ENCODE assay signal across 16 cellular contexts in genomic region chr21:46456750-46457149, GRCh38. TPM values are rescaled to one million over a fixed set of nuclear protein-coding genes. Genes with fewer than 3 reads are reported as not detected.
DNase-seq lines count a peak whose midpoint lies in the region; ATAC-seq, FAIRE-seq and TF ChIP-seq lines count a peak whose summit lies in the region.
"Had no signal": no experiment of that assay in that cellular context is flagged by ENCODE, and none has a peak within 500 bp of the region (broad histone marks: within the 10 kb centered on the region; RNA-seq: fewer than 3 reads in every experiment).

No MANE protein-coding gene starts in this region.

- POLR2A ChIA-PET in RWPE1 (lab: Yijun Ruan, JAX; ENCODE audit: low non-redundant PET) (no interaction called here), endothelial cell of umbilical vein (lab: Charles Lee) (no interaction called here)

- WGBS in stomach, 5 donors = 89 to 94% (median 93%) methylated on average over 4 of the region's 4 CpGs

- H3K27ac ChIP-seq in RWPE1 = peak overlapping the region; percentile 92
- H3K27ac ChIP-seq in endothelial cell of umbilical vein (ENCODE audit: insufficient read depth, low read depth, low read length) = peak overlapping the region; percentile 61
- H3K27ac ChIP-seq in skeletal muscle tissue (ENCODE audit: low read depth, low read length) = peak overlapping the region; percentile 97
- no peak overlapping the region for H3K27ac ChIP-seq in coronary artery
- peak overlapping the region in 2 of 5 donors; percentile 31 to 93 for H3K27ac ChIP-seq in stomach

- BruUV-seq in endothelial cell of umbilical vein (replicated peaks; lab: Mats Ljungman, UMichigan) = no TSS peak

- no peak overlapping the region for H3K27ac Mint-ChIP-seq in activated naive CD4-positive, alpha-beta T cell treated with anti-CD3 and anti-CD28 coated beads for 36 hours

- H3K27me3 Mint-ChIP-seq in activated naive CD4-positive, alpha-beta T cell treated with anti-CD3 and anti-CD28 coated beads for 36 hours (ENCODE audit: low read depth) = no peaks in the 10 kb centered on the region

- peaks cover 34% of the 10 kb centered on the region for H3K4me1 Mint-ChIP-seq in activated naive CD4-positive, alpha-beta T cell treated with anti-CD3 and anti-CD28 coated beads for 36 hours (ENCODE audit: low read depth)

- peaks cover 36% of the 10 kb centered on the region for H3K79me2 ChIP-seq in endothelial cell of umbilical vein (ENCODE audit: control insufficient read depth, insufficient read depth, low read length)

- H3K9ac ChIP-seq in endothelial cell of umbilical vein (replicated peaks; ENCODE audit: extremely low read depth, insufficient read depth, low read length) (no peak overlapping the region), skeletal muscle tissue (ENCODE audit: low read depth in 1 of 3, low read length in 3 of 3) (peak overlapping the region; percentile 11 to 95 (median 60))

- H3K27me3 ChIP-seq in endothelial cell of umbilical vein (ENCODE audit: control insufficient read depth in 2 of 2, insufficient read depth in 2 of 2, low read length in 2 of 2) (no peaks in the 10 kb centered on the region), skeletal muscle tissue (ENCODE audit: control insufficient read depth in 3 of 3, insufficient read depth in 3 of 3, low read length in 3 of 3) (no peaks in the 10 kb centered on the region), stomach (no peaks in the 10 kb centered on the region)
- H3K27me3 ChIP-seq: brain microvascular endothelial cell had no signal

- peaks cover 35% of the 10 kb centered on the region for H3K4me1 ChIP-seq in endothelial cell of umbilical vein (ENCODE audit: control insufficient read depth, extremely low read depth, insufficient read depth, low read length)
- H3K4me1 ChIP-seq in skeletal muscle tissue (ENCODE audit: control insufficient read depth in 3 of 3, insufficient read depth in 3 of 3, low read length in 3 of 3) = peaks cover 51 to 59% (median 52%) of the 10 kb centered on the region in 3 donors
- H3K4me1 ChIP-seq in stomach = peaks cover 34 to 69% (median 52%) of the 10 kb centered on the region in 4 donors

- no peak overlapping the region for H2AFZ ChIP-seq in endothelial cell of umbilical vein (ENCODE audit: low read depth, low read length)

- H3K9me1 ChIP-seq in endothelial cell of umbilical vein (replicated peaks; ENCODE audit: control insufficient read depth, extremely low read depth, insufficient read depth, low read length) = no peaks in the 10 kb centered on the region

- no peak overlapping the region for H3K4me2 ChIP-seq in endothelial cell of umbilical vein (ENCODE audit: insufficient read depth, low read length)

- CTCF ChIA-PET in activated naive CD4-positive, alpha-beta T cell treated with anti-CD3 and anti-CD28 coated beads for 36 hours (lab: Charles Lee) = no interaction called here
- CTCF ChIA-PET in RWPE1 (lab: Yijun Ruan, JAX) (interaction anchor here (0.6 to 1.7 kb wide), 2 partner anchors 183 to 577 kb away, joined by 3 read pairs; no protein-coding TSS in a partner anchor), endothelial cell of umbilical vein (lab: Charles Lee) (no interaction called here)

- no peak overlapping the region for H3K4me3 ChIP-seq in endothelial cell of umbilical vein (replicated peaks in 1 of 3; ENCODE audit: insufficient read depth in 1 of 3, low read depth in 1 of 3, low read length in 3 of 3)
- peak overlapping the region in 1 of 3 donors; percentile 87 for H3K4me3 ChIP-seq in skeletal muscle tissue (ENCODE audit: low read length in 3 of 3)
- no peak overlapping the region for H3K4me3 ChIP-seq in coronary artery
- peak overlapping the region in 1 of 4 donors; percentile 71 for H3K4me3 ChIP-seq in stomach

- no peak for DNase-seq in activated naive CD4-positive, alpha-beta T cell treated with anti-CD3 and anti-CD28 coated beads for 36 hours
- no peak for DNase-seq in activated naive CD4-positive, alpha-beta T cell treated with Interleukin-2 at 50 U/mL for 16 hours
- DNase-seq in RWPE1 (ENCODE audit: low spot score) (peak; percentile 20), endothelial cell of umbilical vein (ENCODE audit: low read depth, low spot score) (no peak), coronary artery (ENCODE audit: low spot score) (no peak), stomach (no peak)
- DNase-seq: activated CD4-positive, alpha-beta T cell treated with anti-CD3 and anti-CD28 coated beads, Interleukin-2, amount 50 U/mL, for 4 hours; AML-193; brain microvascular endothelial cell; foreskin melanocyte; Kasumi-1; SIG-M5 had no signal

- H3K36me3 ChIP-seq in endothelial cell of umbilical vein (ENCODE audit: control insufficient read depth in 2 of 2, extremely low read depth in 1 of 2, insufficient read depth in 2 of 2, low read length in 2 of 2) (no peaks in the 10 kb centered on the region), skeletal muscle tissue (ENCODE audit: control insufficient read depth in 3 of 3, insufficient read depth in 3 of 3, low read length in 3 of 3) (peaks cover 0 to 5% (median 0%) of the 10 kb centered on the region in 3 donors), stomach (no peaks in the 10 kb centered on the region)
- H3K36me3 ChIP-seq: brain microvascular endothelial cell had no signal

- no peak for FAIRE-seq in endothelial cell of umbilical vein (lab: Jason Lieb, UNC)
- FAIRE-seq: H1 had no signal

- H3K9me3 ChIP-seq in endothelial cell of umbilical vein (replicated peaks; ENCODE audit: control insufficient read depth, insufficient read depth, low read length) (no peaks in the 10 kb centered on the region), skeletal muscle tissue (ENCODE audit: control insufficient read depth in 3 of 3, low read length in 3 of 3) (no peaks in the 10 kb centered on the region), stomach (no peaks in the 10 kb centered on the region)

- TF ChIP-seq CTCF in RWPE1 (conservative IDR thresholded peaks at IDR 0.05; ENCODE audit: low read depth) (no peak), endothelial cell of umbilical vein (IDR thresholded peaks at IDR 0.05; ENCODE audit: extremely low read depth in 1 of 2, insufficient read depth in 1 of 2, low read depth in 1 of 2, low read length in 2 of 2) (no peak), coronary artery (IDR thresholded peaks at IDR 0.05) (no peak), stomach (IDR thresholded peaks at IDR 0.05) (no peak)

- H3K36me3 Mint-ChIP-seq in activated naive CD4-positive, alpha-beta T cell treated with anti-CD3 and anti-CD28 coated beads for 36 hours (ENCODE audit: low read depth) = peaks cover 7% of the 10 kb centered on the region

- intact Hi-C loops in activated naive CD4-positive, alpha-beta T cell treated with anti-CD3 and anti-CD28 coated beads for 36 hours (cut with micrococcal nuclease) = loop anchor here (5.0 kb wide), 2 partner anchors 96 to 484 kb away; no protein-coding TSS in a partner anchor
- intact Hi-C loops in endothelial cell of umbilical vein (cut with micrococcal nuclease) (loop anchor here (5.0 kb wide), 1 partner anchor 61 kb away; no protein-coding TSS in a partner anchor), stomach (cut with DNase I; ENCODE audit: low total_unique reads) (no loop called here)

- no peak for TF ChIP-seq EP300 in stomach (IDR thresholded peaks at IDR 0.05)

- dilution Hi-C loops in endothelial cell of umbilical vein (cut with MboI; ENCODE audit: extremely low pct_ligation_motif_present, low sequenced_read_pairs) = no loop called here

- no peaks in the 10 kb centered on the region for H3K9me3 Mint-ChIP-seq in activated naive CD4-positive, alpha-beta T cell treated with anti-CD3 and anti-CD28 coated beads for 36 hours

- H4K20me1 ChIP-seq in endothelial cell of umbilical vein (replicated peaks; ENCODE audit: control insufficient read depth, extremely low read depth, insufficient read depth, low read length) = no peaks in the 10 kb centered on the region

- no peak for ATAC-seq in GM19328 (IDR thresholded peaks at IDR 0.05; ENCODE audit: unreplicated experiment)
- ATAC-seq: sciatic nerve had no signal

- TF ChIP-seq POLR2A in endothelial cell of umbilical vein (IDR thresholded peaks at IDR 0.05; ENCODE audit: low read depth, low read length) (no peak), stomach (IDR thresholded peaks at IDR 0.05) (no peak)

- H3K4me3 Mint-ChIP-seq in activated naive CD4-positive, alpha-beta T cell treated with anti-CD3 and anti-CD28 coated beads for 36 hours = peak overlapping the region; percentile 0

TF ChIP-seq in endothelial cell of umbilical vein, 7 proteins besides CTCF, POLR2A, EP300 and RAD21:
- no peak for TF ChIP-seq GATA2 (IDR thresholded peaks at IDR 0.05; ENCODE audit: insufficient read depth, insufficient read length, low read depth, low read length)
- no peak for TF ChIP-seq MAX (IDR thresholded peaks at IDR 0.05; ENCODE audit: insufficient read depth, insufficient read length)
- TF ChIP-seq POLR2AphosphoS5 (IDR thresholded peaks at IDR 0.05; ENCODE audit: insufficient read depth, low read depth, low read length) = no peak
- TF ChIP-seq MYC (IDR thresholded peaks at IDR 0.05; ENCODE audit: low read depth, low read length) = no peak
- TF ChIP-seq FOS (IDR thresholded peaks at IDR 0.05; ENCODE audit: borderline replicate concordance, insufficient read depth, low read length) = no peak
- TF ChIP-seq EZH2 (IDR thresholded peaks at IDR 0.05; ENCODE audit: borderline replicate concordance, low read depth, low read length, severe bottlenecking) = no peak
- TF ChIP-seq JUN (IDR thresholded peaks at IDR 0.05; ENCODE audit: borderline replicate concordance, insufficient read depth, insufficient read length, low read depth) = no peak

RNA-seq across cellular contexts. Expression of gene DIP2A, which starts 1.9 kb away (rescaled TPM):
- 10 to 100 TPM; 31.4 to 32.7 TPM for total RNA-seq in activated naive CD4-positive, alpha-beta T cell treated with anti-CD3 and anti-CD28 coated beads for 36 hours
- total RNA-seq in endothelial cell of umbilical vein (57.6 and 62.1 TPM in 2 replicates), skeletal muscle tissue (23.5 TPM), stomach (100 to 1,000 TPM in 2 of 5 donors, 10 to 100 TPM in 3; 49.0 to 122 (median 61.8) TPM)
- polyA plus RNA-seq in endothelial cell of umbilical vein (32.6 and 34.5 TPM in 2 replicates), stomach (10 to 100 TPM in 2 of 3 donors, 1 to 10 TPM in 1; 7.3 to 17.3 (median 10.8) TPM)
- 21.5 and 26.1 TPM in 2 replicates for polyA plus RNA-seq in endothelial cell of umbilical vein (2011; cell fraction: cytosol; rRNA removed)
- polyA plus RNA-seq in endothelial cell of umbilical vein (2011; cell fraction: nucleus; rRNA removed) = 167 and 168 TPM in 2 replicates
- polyA plus RNA-seq in endothelial cell of umbilical vein (2012) = 33.7 and 36.0 TPM in 2 replicates
- polyA minus RNA-seq in endothelial cell of umbilical vein = 97.3 and 99.9 TPM in 2 replicates
- 23.0 TPM for polyA minus RNA-seq in endothelial cell of umbilical vein (2011; cell fraction: cytosol; rRNA and poly(A)+ RNA removed)
- polyA minus RNA-seq in endothelial cell of umbilical vein (2011; cell fraction: nucleus; rRNA and poly(A)+ RNA removed) = 132 and 146 TPM in 2 replicates

Comparison
In these comparisons a context has a peak if more than half of its experiments do, and no peak if none do; other contexts are left out.
1. H3K27ac ChIP-seq: peak in RWPE1 (single experiment), endothelial cell of umbilical vein (single experiment) and skeletal muscle tissue (single experiment); none in coronary artery (0 of 2).